In the genomic region with DNA sequence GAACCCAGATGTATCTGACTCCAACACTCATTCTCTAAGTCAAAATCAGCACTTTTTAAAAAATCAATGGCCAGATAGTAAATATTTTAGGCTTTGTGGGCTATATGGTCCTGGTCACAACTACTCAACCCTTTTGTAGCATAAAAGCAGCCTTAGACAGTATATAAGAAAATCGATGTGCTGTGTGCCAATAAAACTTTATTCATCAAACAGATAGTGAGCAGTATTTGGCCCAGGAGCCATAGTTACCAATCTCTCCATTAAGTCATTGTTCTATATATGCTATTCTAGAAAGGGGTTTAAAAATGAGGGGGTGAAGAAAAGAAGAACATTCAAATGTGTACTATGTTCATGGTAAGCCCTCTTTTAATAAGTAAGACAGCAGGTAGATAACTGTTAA, we compare ENCODE assay signal across 1 cellular context.
A peak's percentile ranks its signal among the peaks of the same experiment; 100 is the strongest.
TF ChIP-seq lines count a peak whose summit lies in the region.

No MANE protein-coding gene starts in this region.

TF ChIP-seq in GM12878, 131 proteins besides CTCF, POLR2A, EP300 and RAD21:
- TF ChIP-seq, protein P1, sequence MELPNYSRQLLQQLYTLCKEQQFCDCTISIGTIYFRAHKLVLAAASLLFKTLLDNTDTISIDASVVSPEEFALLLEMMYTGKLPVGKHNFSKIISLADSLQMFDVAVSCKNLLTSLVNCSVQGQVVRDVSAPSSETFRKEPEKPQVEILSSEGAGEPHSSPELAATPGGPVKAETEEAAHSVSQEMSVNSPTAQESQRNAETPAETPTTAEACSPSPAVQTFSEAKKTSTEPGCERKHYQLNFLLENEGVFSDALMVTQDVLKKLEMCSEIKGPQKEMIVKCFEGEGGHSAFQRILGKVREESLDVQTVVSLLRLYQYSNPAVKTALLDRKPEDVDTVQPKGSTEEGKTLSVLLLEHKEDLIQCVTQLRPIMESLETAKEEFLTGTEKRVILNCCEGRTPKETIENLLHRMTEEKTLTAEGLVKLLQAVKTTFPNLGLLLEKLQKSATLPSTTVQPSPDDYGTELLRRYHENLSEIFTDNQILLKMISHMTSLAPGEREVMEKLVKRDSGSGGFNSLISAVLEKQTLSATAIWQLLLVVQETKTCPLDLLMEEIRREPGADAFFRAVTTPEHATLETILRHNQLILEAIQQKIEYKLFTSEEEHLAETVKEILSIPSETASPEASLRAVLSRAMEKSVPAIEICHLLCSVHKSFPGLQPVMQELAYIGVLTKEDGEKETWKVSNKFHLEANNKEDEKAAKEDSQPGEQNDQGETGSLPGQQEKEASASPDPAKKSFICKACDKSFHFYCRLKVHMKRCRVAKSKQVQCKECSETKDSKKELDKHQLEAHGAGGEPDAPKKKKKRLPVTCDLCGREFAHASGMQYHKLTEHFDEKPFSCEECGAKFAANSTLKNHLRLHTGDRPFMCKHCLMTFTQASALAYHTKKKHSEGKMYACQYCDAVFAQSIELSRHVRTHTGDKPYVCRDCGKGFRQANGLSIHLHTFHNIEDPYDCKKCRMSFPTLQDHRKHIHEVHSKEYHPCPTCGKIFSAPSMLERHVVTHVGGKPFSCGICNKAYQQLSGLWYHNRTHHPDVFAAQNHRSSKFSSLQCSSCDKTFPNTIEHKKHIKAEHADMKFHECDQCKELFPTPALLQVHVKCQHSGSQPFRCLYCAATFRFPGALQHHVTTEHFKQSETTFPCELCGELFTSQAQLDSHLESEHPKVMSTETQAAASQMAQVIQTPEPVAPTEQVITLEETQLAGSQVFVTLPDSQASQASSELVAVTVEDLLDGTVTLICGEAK (IDR thresholded peaks at IDR 0.05; ENCODE audit: borderline replicate concordance), result peak; percentile 83
- TF ChIP-seq, protein P2, sequence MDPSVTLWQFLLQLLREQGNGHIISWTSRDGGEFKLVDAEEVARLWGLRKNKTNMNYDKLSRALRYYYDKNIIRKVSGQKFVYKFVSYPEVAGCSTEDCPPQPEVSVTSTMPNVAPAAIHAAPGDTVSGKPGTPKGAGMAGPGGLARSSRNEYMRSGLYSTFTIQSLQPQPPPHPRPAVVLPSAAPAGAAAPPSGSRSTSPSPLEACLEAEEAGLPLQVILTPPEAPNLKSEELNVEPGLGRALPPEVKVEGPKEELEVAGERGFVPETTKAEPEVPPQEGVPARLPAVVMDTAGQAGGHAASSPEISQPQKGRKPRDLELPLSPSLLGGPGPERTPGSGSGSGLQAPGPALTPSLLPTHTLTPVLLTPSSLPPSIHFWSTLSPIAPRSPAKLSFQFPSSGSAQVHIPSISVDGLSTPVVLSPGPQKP (IDR thresholded peaks at IDR 0.05; ENCODE audit: low read depth, low read length), result no peak
